16 cellular contexts compared by ENCODE assay signal in genomic region chr6:402901-403658, GRCh38. TPM values are rescaled to one million over a fixed set of nuclear protein-coding genes. Genes with fewer than 3 reads are reported as not detected.
DNase-seq lines count a peak whose midpoint lies in the region; ATAC-seq and TF ChIP-seq lines count a peak whose summit lies in the region.
"Had no signal": no experiment of that assay in that cellular context is flagged by ENCODE, and none has a peak within 500 bp of the region (broad histone marks: within the 10 kb centered on the region; RNA-seq: fewer than 3 reads in every experiment).

No MANE protein-coding gene starts in this region.

- dilution Hi-C loops in mammary epithelial cell (cut with HindIII; ENCODE audit: low sequenced_read_pairs) = no loop called here

- no peak overlapping the region for H2AFZ ChIP-seq in mammary epithelial cell (ENCODE audit: low read depth, low read length)

- H3K27me3 ChIP-seq in mammary epithelial cell (ENCODE audit: insufficient read depth, low read length) = no peaks in the 10 kb centered on the region
- H3K27me3 ChIP-seq: upper lobe of left lung had no signal

- H3K9me3 ChIP-seq in mammary epithelial cell (replicated peaks; ENCODE audit: insufficient read depth, low read length) = peaks cover 20% of the 10 kb centered on the region
- H3K9me3 ChIP-seq: esophagus squamous epithelium, upper lobe of left lung had no signal

- in situ Hi-C loops in mammary epithelial cell (cut with MboI; ENCODE audit: low sequenced_read_pairs in 2 of 2) = no loop called here

- H3K27me3 Mint-ChIP-seq in MCF 10A (ENCODE audit: insufficient read depth, unreplicated experiment) = peaks cover 22% of the 10 kb centered on the region
- no peaks in the 10 kb centered on the region for H3K27me3 Mint-ChIP-seq in activated CD4-positive, alpha-beta memory T cell treated with anti-CD3 and anti-CD28 coated beads, Interleukin-2, amount 10 ng/mL, durations not matched to agents 7 days and 5 days
- H3K27me3 Mint-ChIP-seq in central memory CD8-positive, alpha-beta T cell = no peaks in the 10 kb centered on the region
- no peaks in the 10 kb centered on the region for H3K27me3 Mint-ChIP-seq in stimulated activated naive B cell treated with anti-CD40 and anti-IgM and Interleukin-4, amounts not matched to agents 10 μg/mL and 1 μg/mL and 100 μg/mL, for 72 hours

- CTCF ChIA-PET in MCF 10A (lab: Yijun Ruan, JAX) = interaction anchor here (0.6 to 0.8 kb wide), 3 partner anchors 9 to 177 kb away, joined by 3 to 4 read pairs (median 3); no protein-coding TSS in a partner anchor
- CTCF ChIA-PET in mammary epithelial cell (lab: Charles Lee; ENCODE audit: low non-redundant PET) = no interaction called here
- CTCF ChIA-PET in activated CD4-positive, alpha-beta memory T cell treated with anti-CD3 and anti-CD28 coated beads, Interleukin-2, amount 10 ng/mL, durations not matched to agents 7 days and 5 days (lab: Charles Lee) = interaction anchor here (1.0 to 4.0 kb wide), 6 partner anchors 10 to 214 kb away, joined by 3 to 45 read pairs (median 3); partner anchors contain the start of gene IRF4

- no peak overlapping the region for H3K27ac Mint-ChIP-seq in MCF 10A (ENCODE audit: low read depth, unreplicated experiment)
- H3K27ac Mint-ChIP-seq in activated CD4-positive, alpha-beta memory T cell treated with anti-CD3 and anti-CD28 coated beads, Interleukin-2, amount 10 ng/mL, durations not matched to agents 7 days and 5 days = peak overlapping the region; percentile 75
- H3K27ac Mint-ChIP-seq in central memory CD8-positive, alpha-beta T cell (ENCODE audit: low read depth) = peak overlapping the region; percentile 46
- peak overlapping the region; percentile 99 for H3K27ac Mint-ChIP-seq in stimulated activated naive B cell treated with anti-CD40 and anti-IgM and Interleukin-4, amounts not matched to agents 10 μg/mL and 1 μg/mL and 100 μg/mL, for 72 hours

- WGBS in mammary epithelial cell (ENCODE audit: low coverage, missing lambda C conversion rate) = 52% methylated on average over 13 of the region's 17 CpGs

- no peaks in the 10 kb centered on the region for H3K4me1 ChIP-seq in mammary epithelial cell (ENCODE audit: insufficient read depth, low read length)
- H3K4me1 ChIP-seq: esophagus squamous epithelium had no signal

- H3K4me2 ChIP-seq in mammary epithelial cell (ENCODE audit: insufficient read depth, low read depth, low read length) = no peak overlapping the region

- no peaks in the 10 kb centered on the region for H3K4me1 Mint-ChIP-seq in MCF 10A (ENCODE audit: insufficient read depth, unreplicated experiment)
- peaks cover 92% of the 10 kb centered on the region for H3K4me1 Mint-ChIP-seq in activated CD4-positive, alpha-beta memory T cell treated with anti-CD3 and anti-CD28 coated beads, Interleukin-2, amount 10 ng/mL, durations not matched to agents 7 days and 5 days
- peaks cover 19% of the 10 kb centered on the region for H3K4me1 Mint-ChIP-seq in central memory CD8-positive, alpha-beta T cell
- peaks cover 65 to 88% of the 10 kb centered on the region in 2 donors for H3K4me1 Mint-ChIP-seq in stimulated activated naive B cell treated with anti-CD40 and anti-IgM and Interleukin-4, amounts not matched to agents 10 μg/mL and 1 μg/mL and 100 μg/mL, for 72 hours

- BruUV-seq in MCF 10A (replicated peaks; lab: Mats Ljungman, UMichigan) (no TSS peak), mammary epithelial cell (replicated peaks; lab: Mats Ljungman, UMichigan) (no TSS peak)

- ATAC-seq in central memory CD8-positive, alpha-beta T cell (replicated peaks; ENCODE audit: extremely low read depth, poor library complexity, severe bottlenecking) = no peak
- peak; percentile 44 to 48 for ATAC-seq in stimulated activated naive B cell treated with anti-CD40 and anti-IgM and Interleukin-4, amounts not matched to agents 10 μg/mL and 1 μg/mL and 100 μg/mL, for 72 hours (replicated peaks)
- ATAC-seq in GM21723 (IDR thresholded peaks at IDR 0.05; ENCODE audit: unreplicated experiment) (no peak), HG02571 (IDR thresholded peaks at IDR 0.05; ENCODE audit: unreplicated experiment) (no peak)

- DNase-seq in MCF 10A (ENCODE audit: unreplicated experiment) (peak; percentile 31), mammary epithelial cell (no peak), NCI-H2196 treated with DMSO at 0.1 percent for 48 hours (lab: John Stamatoyannopoulos, UW; ENCODE audit: unreplicated experiment) (no peak)
- DNase-seq in activated CD4-positive, alpha-beta memory T cell treated with anti-CD3 and anti-CD28 coated beads, Interleukin-2, amount 10 ng/mL, durations not matched to agents 7 days and 5 days = peak; percentile 59
- DNase-seq in central memory CD8-positive, alpha-beta T cell (ENCODE audit: low spot score in 2 of 2) = no peak
- DNase-seq in stimulated activated naive B cell treated with anti-CD40 and anti-IgM and Interleukin-4, amounts not matched to agents 10 μg/mL and 1 μg/mL and 100 μg/mL, for 72 hours = no peak
- DNase-seq: activated gamma-delta T cell, DMS79 treated with DMSO at 0.1 percent for 48 hours, esophagus squamous epithelium, mesenchymal stem cell, NCI-H2171 treated with DMSO at 0.1 percent for 48 hours, posterior cingulate gyrus, upper lobe of left lung had no signal

- H4K20me1 ChIP-seq in mammary epithelial cell (ENCODE audit: insufficient read depth, low read length) = no peaks in the 10 kb centered on the region

- H3K36me3 ChIP-seq in mammary epithelial cell (ENCODE audit: insufficient read depth, low read length) = no peaks in the 10 kb centered on the region
- H3K36me3 ChIP-seq: esophagus squamous epithelium, upper lobe of left lung had no signal

- intact Hi-C loops in MCF 10A (cut with micrococcal nuclease) (no loop called here), mammary epithelial cell (cut with micrococcal nuclease) (no loop called here)

- TF ChIP-seq CTCF in MCF 10A (IDR thresholded peaks at IDR 0.05; ENCODE audit: unreplicated experiment) (no peak), mammary epithelial cell (conservative IDR thresholded peaks at IDR 0.05 in 1 of 2, IDR thresholded peaks at IDR 0.05 in 1 of 2; ENCODE audit: extremely low read depth in 1 of 2, insufficient read depth in 1 of 2, low read depth in 1 of 2, low read length in 2 of 2) (no peak)

- H3K36me3 Mint-ChIP-seq in MCF 10A (ENCODE audit: insufficient read depth, unreplicated experiment) = no peaks in the 10 kb centered on the region
- peaks cover 98% of the 10 kb centered on the region for H3K36me3 Mint-ChIP-seq in activated CD4-positive, alpha-beta memory T cell treated with anti-CD3 and anti-CD28 coated beads, Interleukin-2, amount 10 ng/mL, durations not matched to agents 7 days and 5 days (ENCODE audit: low read depth)
- peaks cover 35% of the 10 kb centered on the region for H3K36me3 Mint-ChIP-seq in central memory CD8-positive, alpha-beta T cell (ENCODE audit: insufficient read depth)
- peaks cover 77 to 83% of the 10 kb centered on the region in 2 donors for H3K36me3 Mint-ChIP-seq in stimulated activated naive B cell treated with anti-CD40 and anti-IgM and Interleukin-4, amounts not matched to agents 10 μg/mL and 1 μg/mL and 100 μg/mL, for 72 hours

- no peak overlapping the region for H3K9ac ChIP-seq in mammary epithelial cell (ENCODE audit: insufficient read depth, low read length)

- POLR2A ChIA-PET in MCF 10A (lab: Yijun Ruan, JAX) = interaction anchor here (0.6 to 0.9 kb wide), 2 partner anchors 8 to 20 kb away, joined by 3 read pairs; no protein-coding TSS in a partner anchor
- POLR2A ChIA-PET in activated CD4-positive, alpha-beta memory T cell treated with anti-CD3 and anti-CD28 coated beads, Interleukin-2, amount 10 ng/mL, durations not matched to agents 7 days and 5 days (lab: Charles Lee) = interaction anchor here (0.7 to 15.6 kb wide), 23 partner anchors 8 to 281 kb away, joined by 3 to 328 read pairs (median 5); partner anchors contain the start of genes DUSP22 and IRF4

- no peaks in the 10 kb centered on the region for H3K9me3 Mint-ChIP-seq in MCF 10A (ENCODE audit: unreplicated experiment)
- no peaks in the 10 kb centered on the region for H3K9me3 Mint-ChIP-seq in activated CD4-positive, alpha-beta memory T cell treated with anti-CD3 and anti-CD28 coated beads, Interleukin-2, amount 10 ng/mL, durations not matched to agents 7 days and 5 days
- H3K9me3 Mint-ChIP-seq in central memory CD8-positive, alpha-beta T cell = no peaks in the 10 kb centered on the region
- peaks cover 3 to 4% of the 10 kb centered on the region in 2 donors for H3K9me3 Mint-ChIP-seq in stimulated activated naive B cell treated with anti-CD40 and anti-IgM and Interleukin-4, amounts not matched to agents 10 μg/mL and 1 μg/mL and 100 μg/mL, for 72 hours

- no peak overlapping the region for H3K4me3 ChIP-seq in mammary epithelial cell (replicated peaks in 1 of 3; ENCODE audit: insufficient read depth in 1 of 3, low read depth in 2 of 3, low read length in 3 of 3)
- H3K4me3 ChIP-seq: esophagus squamous epithelium, upper lobe of left lung had no signal

- H3K79me2 ChIP-seq in mammary epithelial cell (ENCODE audit: insufficient read depth, low read length) = no peaks in the 10 kb centered on the region

- H3K27ac ChIP-seq in mammary epithelial cell (ENCODE audit: insufficient read depth, low read depth, low read length) = no peak overlapping the region
- H3K27ac ChIP-seq: esophagus squamous epithelium, upper lobe of left lung had no signal

- H3K4me3 Mint-ChIP-seq in MCF 10A (ENCODE audit: unreplicated experiment) = no peak overlapping the region
- peak overlapping the region; percentile 52 for H3K4me3 Mint-ChIP-seq in activated CD4-positive, alpha-beta memory T cell treated with anti-CD3 and anti-CD28 coated beads, Interleukin-2, amount 10 ng/mL, durations not matched to agents 7 days and 5 days
- peak overlapping the region; percentile 41 for H3K4me3 Mint-ChIP-seq in central memory CD8-positive, alpha-beta T cell
- peak overlapping the region; percentile 84 to 88 for H3K4me3 Mint-ChIP-seq in stimulated activated naive B cell treated with anti-CD40 and anti-IgM and Interleukin-4, amounts not matched to agents 10 μg/mL and 1 μg/mL and 100 μg/mL, for 72 hours

RNA-seq across cellular contexts. Expression of gene IRF4, which starts 11.5 kb away (rescaled TPM):
- total RNA-seq in MCF 10A (2022) (not detected in 2 replicates), mammary epithelial cell (not detected)
- polyA plus RNA-seq in mammary epithelial cell = 0.01 TPM
- polyA minus RNA-seq in mammary epithelial cell = not detected
- 100 to 1,000 TPM; 171 to 178 TPM for total RNA-seq in activated CD4-positive, alpha-beta memory T cell treated with anti-CD3 and anti-CD28 coated beads, Interleukin-2, amount 10 ng/mL, durations not matched to agents 7 days and 5 days
- total RNA-seq: A172 had no signal

Comparison
In these comparisons a context has a peak if more than half of its experiments do, and no peak if none do; other contexts are left out.
1. DNase-seq: peak in MCF 10A (single experiment) and activated CD4-positive, alpha-beta memory T cell treated with anti-CD3 and anti-CD28 coated beads, Interleukin-2, amount 10 ng/mL, durations not matched to agents 7 days and 5 days (single experiment); none in mammary epithelial cell (single experiment), central memory CD8-positive, alpha-beta T cell (0 of 2), stimulated activated naive B cell treated with anti-CD40 and anti-IgM and Interleukin-4, amounts not matched to agents 10 μg/mL and 1 μg/mL and 100 μg/mL, for 72 hours (single experiment) and NCI-H2196 treated with DMSO at 0.1 percent for 48 hours (single experiment).
2. ATAC-seq: peak in stimulated activated naive B cell treated with anti-CD40 and anti-IgM and Interleukin-4, amounts not matched to agents 10 μg/mL and 1 μg/mL and 100 μg/mL, for 72 hours (2 of 2); none in central memory CD8-positive, alpha-beta T cell (single experiment), GM21723 (single experiment) and HG02571 (single experiment).
3. RNA of gene IRF4, which starts 11.5 kb away (total RNA-seq): 171 to 178 TPM in activated CD4-positive, alpha-beta memory T cell treated with anti-CD3 and anti-CD28 coated beads, Interleukin-2, amount 10 ng/mL, durations not matched to agents 7 days and 5 days; not detected in mammary epithelial cell and not detected in MCF 10A; every median in the first group is over 100 times any median in the second.